In genomic region chrX:13029831-13030771, GRCh38 we compare ENCODE assay signal across 10 cellular contexts. TPM values are rescaled to one million over a fixed set of nuclear protein-coding genes. Genes with fewer than 3 reads are reported as not detected.
DNase-seq lines count a peak whose midpoint lies in the region; ATAC-seq and FAIRE-seq lines count a peak whose summit lies in the region.
"Had no signal": no experiment of that assay in that cellular context is flagged by ENCODE, and none has a peak within 500 bp of the region (broad histone marks: within the 10 kb centered on the region; RNA-seq: fewer than 3 reads in every experiment).

No MANE protein-coding gene starts in this region.

- H3K4me3 Mint-ChIP-seq in activated naive CD8-positive, alpha-beta T cell treated with anti-CD3 and anti-CD28 coated beads, Interleukin-2, amount 10 ng/mL, durations not matched to agents 7 days and 5 days: peak overlapping the region; percentile 44
- H3K4me3 Mint-ChIP-seq: activated CD8-positive, alpha-beta memory T cell treated with anti-CD3 and anti-CD28 coated beads, Interleukin-2, amount 10 ng/mL, durations not matched to agents 7 days and 5 days had no signal

- POLR2A ChIA-PET in activated naive CD8-positive, alpha-beta T cell treated with anti-CD3 and anti-CD28 coated beads, Interleukin-2, amount 10 ng/mL, durations not matched to agents 7 days and 5 days (lab: Charles Lee): interaction anchor here (0.6 to 1.4 kb wide), 2 partner anchors 47 to 58 kb away, joined by 3 to 4 read pairs; no protein-coding TSS in a partner anchor

- intact Hi-C loops in Right ventricle myocardium superior (cut with DNase I) (no loop called here), cardiac septum (cut with DNase I) (loop anchor here (5.0 kb wide), 1 partner anchor 48 kb away; no protein-coding TSS in a partner anchor)

- DNase-seq in Right ventricle myocardium superior: no peak
- DNase-seq in cardiac septum (ENCODE audit: low spot score): no peak
- no peak for DNase-seq in activated naive CD8-positive, alpha-beta T cell treated with anti-CD3 and anti-CD28 coated beads, Interleukin-2, amount 10 ng/mL, durations not matched to agents 7 days and 5 days
- DNase-seq in kidney tubule cell (ENCODE audit: low spot score): peak; percentile 73
- peak; percentile 6 for DNase-seq in urothelium cell line (ENCODE audit: low spot score)
- no peak for DNase-seq in D341Med (ENCODE audit: low spot score)
- no peak for DNase-seq in 8988T
- DNase-seq: activated CD8-positive, alpha-beta memory T cell treated with anti-CD3 and anti-CD28 coated beads, Interleukin-2, amount 10 ng/mL, durations not matched to agents 7 days and 5 days had no signal

- H3K36me3 Mint-ChIP-seq in activated naive CD8-positive, alpha-beta T cell treated with anti-CD3 and anti-CD28 coated beads, Interleukin-2, amount 10 ng/mL, durations not matched to agents 7 days and 5 days: no peaks in the 10 kb centered on the region
- H3K36me3 Mint-ChIP-seq: activated CD8-positive, alpha-beta memory T cell treated with anti-CD3 and anti-CD28 coated beads, Interleukin-2, amount 10 ng/mL, durations not matched to agents 7 days and 5 days had no signal

- H3K27ac Mint-ChIP-seq in activated naive CD8-positive, alpha-beta T cell treated with anti-CD3 and anti-CD28 coated beads, Interleukin-2, amount 10 ng/mL, durations not matched to agents 7 days and 5 days: peak overlapping the region; percentile 73
- H3K27ac Mint-ChIP-seq: activated CD8-positive, alpha-beta memory T cell treated with anti-CD3 and anti-CD28 coated beads, Interleukin-2, amount 10 ng/mL, durations not matched to agents 7 days and 5 days had no signal

- no peaks in the 10 kb centered on the region for H3K9me3 Mint-ChIP-seq in activated naive CD8-positive, alpha-beta T cell treated with anti-CD3 and anti-CD28 coated beads, Interleukin-2, amount 10 ng/mL, durations not matched to agents 7 days and 5 days

- ATAC-seq in Right ventricle myocardium superior (ENCODE audit: poor library complexity) (peak; percentile 43), GM21515 (IDR thresholded peaks at IDR 0.05; ENCODE audit: unreplicated experiment) (no peak)
- ATAC-seq in activated naive CD8-positive, alpha-beta T cell treated with anti-CD3 and anti-CD28 coated beads, Interleukin-2, amount 10 ng/mL, durations not matched to agents 7 days and 5 days (ENCODE audit: low read depth): peak; percentile 26

- FAIRE-seq in urothelium cell line (lab: Jason Lieb, UNC): no peak

- no peaks in the 10 kb centered on the region for H3K27me3 Mint-ChIP-seq in activated naive CD8-positive, alpha-beta T cell treated with anti-CD3 and anti-CD28 coated beads, Interleukin-2, amount 10 ng/mL, durations not matched to agents 7 days and 5 days
- H3K27me3 Mint-ChIP-seq: activated CD8-positive, alpha-beta memory T cell treated with anti-CD3 and anti-CD28 coated beads, Interleukin-2, amount 10 ng/mL, durations not matched to agents 7 days and 5 days had no signal

- H3K4me1 Mint-ChIP-seq in activated naive CD8-positive, alpha-beta T cell treated with anti-CD3 and anti-CD28 coated beads, Interleukin-2, amount 10 ng/mL, durations not matched to agents 7 days and 5 days: peaks cover 38% of the 10 kb centered on the region

RNA-seq across cellular contexts. Expression of gene FAM9C, which starts 14.3 kb away (rescaled TPM):
- total RNA-seq in Right ventricle myocardium superior (0.35 TPM), cardiac septum (not detected)
- not detected for total RNA-seq in activated naive CD8-positive, alpha-beta T cell treated with anti-CD3 and anti-CD28 coated beads, Interleukin-2, amount 10 ng/mL, durations not matched to agents 7 days and 5 days
- total RNA-seq: activated CD8-positive, alpha-beta memory T cell treated with anti-CD3 and anti-CD28 coated beads, Interleukin-2, amount 10 ng/mL, durations not matched to agents 7 days and 5 days; mononuclear cell had no signal

RNA-seq across cellular contexts. Expression of gene TMSB4X, which starts 55.2 kb away (rescaled TPM):
- total RNA-seq in Right ventricle myocardium superior: 875 TPM
- 921 TPM for total RNA-seq in cardiac septum
- total RNA-seq in activated naive CD8-positive, alpha-beta T cell treated with anti-CD3 and anti-CD28 coated beads, Interleukin-2, amount 10 ng/mL, durations not matched to agents 7 days and 5 days: 1,000 to 10,000 TPM; 8,001 to 8,464 TPM

Comparison
In these comparisons a context has a peak if more than half of its experiments do, and no peak if none do; other contexts are left out.
1. DNase-seq: peak in kidney tubule cell (single experiment) and urothelium cell line (single experiment); none in Right ventricle myocardium superior (single experiment), cardiac septum (single experiment), activated naive CD8-positive, alpha-beta T cell treated with anti-CD3 and anti-CD28 coated beads, Interleukin-2, amount 10 ng/mL, durations not matched to agents 7 days and 5 days (single experiment), D341Med (single experiment) and 8988T (single experiment).